11 cellular contexts compared by ENCODE assay signal in genomic region chr6:16752206-16752867, GRCh38. TPM values are rescaled to one million over a fixed set of nuclear protein-coding genes. Genes with fewer than 3 reads are reported as not detected.
DNase-seq lines count a peak whose midpoint lies in the region; ATAC-seq and TF ChIP-seq lines count a peak whose summit lies in the region.
"Had no signal": no experiment of that assay in that cellular context is flagged by ENCODE, and none has a peak within 500 bp of the region (broad histone marks: within the 10 kb centered on the region; RNA-seq: fewer than 3 reads in every experiment).

No MANE protein-coding gene starts in this region.

- H3K27ac ChIP-seq in heart left ventricle = peak overlapping the region in 2 of 12 donors; percentile 16 to 83
- no peak overlapping the region for H3K27ac ChIP-seq in right cardiac atrium (ENCODE audit: low read length)

- H3K4me3 Mint-ChIP-seq in activated T-helper 1 cell treated with anti-CD3 and anti-CD28 coated beads, Interleukin-12 subunit alpha, Interleukin-12 subunit beta, Interleukin-2, Interleukin-4 antibody, amounts not matched to agents 30 ng/mL and 10 ng/mL and 1 ng/mL, durations not matched to agents 14 hours and 24 hours and 36 hours = no peak overlapping the region
- H3K4me3 Mint-ChIP-seq in activated CD4-positive, alpha-beta memory T cell treated with anti-CD3 and anti-CD28 coated beads, Interleukin-2, amount 10 ng/mL, durations not matched to agents 7 days and 5 days = no peak overlapping the region
- H3K4me3 Mint-ChIP-seq in activated CD4-positive, alpha-beta T cell treated with anti-CD3 and anti-CD28 coated beads, Interleukin-2, amount 10 ng/mL, durations not matched to agents 7 days and 5 days = no peak overlapping the region
- H3K4me3 Mint-ChIP-seq: neural crest cell had no signal

- no peak for TF ChIP-seq POLR2A in heart left ventricle (IDR thresholded peaks at IDR 0.05)

- CTCF ChIA-PET in activated CD4-positive, alpha-beta memory T cell treated with anti-CD3 and anti-CD28 coated beads, Interleukin-2, amount 10 ng/mL, durations not matched to agents 7 days and 5 days (lab: Charles Lee) = interaction anchor here (0.9 to 1.3 kb wide), 3 partner anchors 20 to 420 kb away, joined by 3 to 4 read pairs (median 3); no protein-coding TSS in a partner anchor
- CTCF ChIA-PET in activated CD4-positive, alpha-beta T cell treated with anti-CD3 and anti-CD28 coated beads, Interleukin-2, amount 10 ng/mL, durations not matched to agents 7 days and 5 days (lab: Charles Lee) = interaction anchor here (0.8 to 0.9 kb wide), 2 partner anchors 9 to 11 kb away, joined by 3 read pairs; partner anchors contain the start of gene ATXN1

- peaks cover 74% of the 10 kb centered on the region for H3K36me3 Mint-ChIP-seq in activated T-helper 1 cell treated with anti-CD3 and anti-CD28 coated beads, Interleukin-12 subunit alpha, Interleukin-12 subunit beta, Interleukin-2, Interleukin-4 antibody, amounts not matched to agents 30 ng/mL and 10 ng/mL and 1 ng/mL, durations not matched to agents 14 hours and 24 hours and 36 hours (ENCODE audit: low read depth)
- H3K36me3 Mint-ChIP-seq in activated CD4-positive, alpha-beta memory T cell treated with anti-CD3 and anti-CD28 coated beads, Interleukin-2, amount 10 ng/mL, durations not matched to agents 7 days and 5 days (ENCODE audit: low read depth) = peaks cover 74% of the 10 kb centered on the region
- peaks cover 54% of the 10 kb centered on the region for H3K36me3 Mint-ChIP-seq in activated CD4-positive, alpha-beta T cell treated with anti-CD3 and anti-CD28 coated beads, Interleukin-2, amount 10 ng/mL, durations not matched to agents 7 days and 5 days (ENCODE audit: low read depth)

- no peaks in the 10 kb centered on the region for H3K27me3 Mint-ChIP-seq in activated T-helper 1 cell treated with anti-CD3 and anti-CD28 coated beads, Interleukin-12 subunit alpha, Interleukin-12 subunit beta, Interleukin-2, Interleukin-4 antibody, amounts not matched to agents 30 ng/mL and 10 ng/mL and 1 ng/mL, durations not matched to agents 14 hours and 24 hours and 36 hours (ENCODE audit: insufficient read depth)
- no peaks in the 10 kb centered on the region for H3K27me3 Mint-ChIP-seq in activated CD4-positive, alpha-beta memory T cell treated with anti-CD3 and anti-CD28 coated beads, Interleukin-2, amount 10 ng/mL, durations not matched to agents 7 days and 5 days
- H3K27me3 Mint-ChIP-seq in activated CD4-positive, alpha-beta T cell treated with anti-CD3 and anti-CD28 coated beads, Interleukin-2, amount 10 ng/mL, durations not matched to agents 7 days and 5 days = no peaks in the 10 kb centered on the region

- POLR2A ChIA-PET in activated CD4-positive, alpha-beta memory T cell treated with anti-CD3 and anti-CD28 coated beads, Interleukin-2, amount 10 ng/mL, durations not matched to agents 7 days and 5 days (lab: Charles Lee) = interaction anchor here (1.1 to 1.9 kb wide), 2 partner anchors 10 to 42 kb away, joined by 3 to 7 read pairs; partner anchors contain the start of gene ATXN1
- POLR2A ChIA-PET in activated CD4-positive, alpha-beta T cell treated with anti-CD3 and anti-CD28 coated beads, Interleukin-2, amount 10 ng/mL, durations not matched to agents 7 days and 5 days (lab: Charles Lee) = no interaction called here

- H3K36me3 ChIP-seq in heart left ventricle = peaks cover 0 to 23% (median 7%) of the 10 kb centered on the region in 9 donors
- H3K36me3 ChIP-seq: BE2C had no signal

- intact Hi-C loops in heart left ventricle (cut with DNase I) (no loop called here), cardiac septum (cut with DNase I) (no loop called here), right cardiac atrium (cut with DNase I) (loop anchor here in 1 of 4 donors (10.0 kb wide), 1 partner anchor 78 kb away; no protein-coding TSS in a partner anchor)
- intact Hi-C loops in activated T-helper 1 cell treated with anti-CD3 and anti-CD28 coated beads, Interleukin-12 subunit alpha, Interleukin-12 subunit beta, Interleukin-2, Interleukin-4 antibody, amounts not matched to agents 30 ng/mL and 10 ng/mL and 1 ng/mL, durations not matched to agents 14 hours and 24 hours and 36 hours (cut with micrococcal nuclease) = no loop called here

- no peaks in the 10 kb centered on the region for H3K9me3 ChIP-seq in heart left ventricle
- H3K9me3 ChIP-seq in right cardiac atrium (ENCODE audit: control insufficient read depth, low read length) = no peaks in the 10 kb centered on the region
- H3K9me3 ChIP-seq: BE2C had no signal

- H3K27me3 ChIP-seq in heart left ventricle (no peaks in the 10 kb centered on the region), right cardiac atrium (ENCODE audit: control insufficient read depth, insufficient read depth) (no peaks in the 10 kb centered on the region)
- H3K27me3 ChIP-seq: BE2C had no signal

- no peaks in the 10 kb centered on the region for H3K9me3 Mint-ChIP-seq in activated T-helper 1 cell treated with anti-CD3 and anti-CD28 coated beads, Interleukin-12 subunit alpha, Interleukin-12 subunit beta, Interleukin-2, Interleukin-4 antibody, amounts not matched to agents 30 ng/mL and 10 ng/mL and 1 ng/mL, durations not matched to agents 14 hours and 24 hours and 36 hours
- no peaks in the 10 kb centered on the region for H3K9me3 Mint-ChIP-seq in activated CD4-positive, alpha-beta memory T cell treated with anti-CD3 and anti-CD28 coated beads, Interleukin-2, amount 10 ng/mL, durations not matched to agents 7 days and 5 days
- H3K9me3 Mint-ChIP-seq in activated CD4-positive, alpha-beta T cell treated with anti-CD3 and anti-CD28 coated beads, Interleukin-2, amount 10 ng/mL, durations not matched to agents 7 days and 5 days = no peaks in the 10 kb centered on the region
- H3K9me3 Mint-ChIP-seq: neural crest cell had no signal

- peak in 3 of 4 donors; percentile 68 to 82 (median 75) for ATAC-seq in heart left ventricle
- ATAC-seq in right cardiac atrium = peak; percentile 70 to 80
- no peak for ATAC-seq in GM18873 (IDR thresholded peaks at IDR 0.05; ENCODE audit: low FRiP score, unreplicated experiment)

- TF ChIP-seq CTCF in heart left ventricle (IDR thresholded peaks at IDR 0.05) = no peak

- WGBS in heart left ventricle, 4 donors = 76 to 84% (median 79%) methylated on average over 4 of the region's 4 CpGs
- 76% methylated on average over 4 of the region's 4 CpGs for WGBS in right cardiac atrium

- H3K4me3 ChIP-seq in heart left ventricle = no peak overlapping the region
- no peak overlapping the region for H3K4me3 ChIP-seq in right cardiac atrium (ENCODE audit: low read length)

- peak overlapping the region; percentile 78 for H3K27ac Mint-ChIP-seq in activated T-helper 1 cell treated with anti-CD3 and anti-CD28 coated beads, Interleukin-12 subunit alpha, Interleukin-12 subunit beta, Interleukin-2, Interleukin-4 antibody, amounts not matched to agents 30 ng/mL and 10 ng/mL and 1 ng/mL, durations not matched to agents 14 hours and 24 hours and 36 hours
- no peak overlapping the region for H3K27ac Mint-ChIP-seq in activated CD4-positive, alpha-beta memory T cell treated with anti-CD3 and anti-CD28 coated beads, Interleukin-2, amount 10 ng/mL, durations not matched to agents 7 days and 5 days
- no peak overlapping the region for H3K27ac Mint-ChIP-seq in activated CD4-positive, alpha-beta T cell treated with anti-CD3 and anti-CD28 coated beads, Interleukin-2, amount 10 ng/mL, durations not matched to agents 7 days and 5 days

- DNase-seq in heart left ventricle (no peak), cardiac septum (ENCODE audit: low spot score) (no peak), right cardiac atrium (no peak), HuH-7.5 (ENCODE audit: low spot score) (no peak)
- no peak for DNase-seq in activated T-helper 1 cell treated with anti-CD3 and anti-CD28 coated beads, Interleukin-12 subunit alpha, Interleukin-12 subunit beta, Interleukin-2, Interleukin-4 antibody, amounts not matched to agents 30 ng/mL and 10 ng/mL and 1 ng/mL, durations not matched to agents 14 hours and 24 hours and 36 hours (ENCODE audit: low spot score)
- DNase-seq in activated CD4-positive, alpha-beta memory T cell treated with anti-CD3 and anti-CD28 coated beads, Interleukin-2, amount 10 ng/mL, durations not matched to agents 7 days and 5 days = no peak
- no peak for DNase-seq in activated CD4-positive, alpha-beta T cell treated with anti-CD3 and anti-CD28 coated beads, Interleukin-2, amount 10 ng/mL, durations not matched to agents 7 days and 5 days
- DNase-seq: BE2C, substantia nigra had no signal

- peaks cover 94% of the 10 kb centered on the region for H3K4me1 Mint-ChIP-seq in activated T-helper 1 cell treated with anti-CD3 and anti-CD28 coated beads, Interleukin-12 subunit alpha, Interleukin-12 subunit beta, Interleukin-2, Interleukin-4 antibody, amounts not matched to agents 30 ng/mL and 10 ng/mL and 1 ng/mL, durations not matched to agents 14 hours and 24 hours and 36 hours (ENCODE audit: low read depth)
- H3K4me1 Mint-ChIP-seq in activated CD4-positive, alpha-beta memory T cell treated with anti-CD3 and anti-CD28 coated beads, Interleukin-2, amount 10 ng/mL, durations not matched to agents 7 days and 5 days = peaks cover 74% of the 10 kb centered on the region
- peaks cover 29% of the 10 kb centered on the region for H3K4me1 Mint-ChIP-seq in activated CD4-positive, alpha-beta T cell treated with anti-CD3 and anti-CD28 coated beads, Interleukin-2, amount 10 ng/mL, durations not matched to agents 7 days and 5 days

- H3K4me1 ChIP-seq in heart left ventricle (peaks cover 2 to 95% (median 47%) of the 10 kb centered on the region in 12 donors), right cardiac atrium (ENCODE audit: control insufficient read depth, insufficient read depth, low read length) (peaks cover 3% of the 10 kb centered on the region)

RNA-seq across cellular contexts. Expression of gene ATXN1, which starts 8.9 kb away (rescaled TPM):
- total RNA-seq in heart left ventricle (10 to 100 TPM; 32.7 to 51.8 (median 37.6) TPM), cardiac septum (40.2 TPM), right cardiac atrium (10 to 100 TPM; 46.5 to 50.7 (median 47.9) TPM)
- polyA plus RNA-seq in heart left ventricle (10 to 100 TPM in 1 of 2 donors, 1 to 10 TPM in 1; 8.7 to 13.9 TPM), right cardiac atrium (11.8 TPM)
- total RNA-seq in activated T-helper 1 cell treated with anti-CD3 and anti-CD28 coated beads, Interleukin-12 subunit alpha, Interleukin-12 subunit beta, Interleukin-2, Interleukin-4 antibody, amounts not matched to agents 30 ng/mL and 10 ng/mL and 1 ng/mL, durations not matched to agents 14 hours and 24 hours and 36 hours = 107 and 109 TPM in 2 replicates
- total RNA-seq in activated CD4-positive, alpha-beta memory T cell treated with anti-CD3 and anti-CD28 coated beads, Interleukin-2, amount 10 ng/mL, durations not matched to agents 7 days and 5 days = 10 to 100 TPM; 83.1 to 89.4 TPM
- total RNA-seq in activated CD4-positive, alpha-beta T cell treated with anti-CD3 and anti-CD28 coated beads, Interleukin-2, amount 10 ng/mL, durations not matched to agents 7 days and 5 days = 10 to 100 TPM; 36.0 to 40.4 TPM
